8 cellular contexts compared by ENCODE assay signal in genomic region chr2:180980185-180980942, GRCh38. TPM values are rescaled to one million over a fixed set of nuclear protein-coding genes. Genes with fewer than 3 reads are reported as not detected.
A peak's percentile ranks its signal among the peaks of the same experiment; 100 is the strongest.
DNase-seq lines count a peak whose midpoint lies in the region; FAIRE-seq and TF ChIP-seq lines count a peak whose summit lies in the region.

Gene UBE2E3 (plus strand): TSS chr2:180980605. CDS start chr2:180982043, 1,438 bp downstream.

- CTCF ChIA-PET in HEK293T (lab: Yijun Ruan, JAX): interaction anchor here (1.0 to 1.5 kb wide), 2 partner anchors 11 to 13 kb away, joined by 3 to 4 read pairs; no protein-coding TSS in a partner anchor

- peak; percentile 80 for TF ChIP-seq CTCF in GM12872 (IDR thresholded peaks at IDR 0.05; ENCODE audit: insufficient read depth, low read depth, low read length)
- peak; percentile 60 for TF ChIP-seq CTCF in NB4 (IDR thresholded peaks at IDR 0.05; ENCODE audit: low read depth, low read length)
- peak; percentile 31 for TF ChIP-seq CTCF in astrocyte (IDR thresholded peaks at IDR 0.05; ENCODE audit: insufficient read depth, low read depth, low read length)

- H3K4me2 ChIP-seq in astrocyte (ENCODE audit: low read length): peak within 1 kb of the TSS; percentile 89

- H3K36me3 ChIP-seq in astrocyte (ENCODE audit: insufficient read depth, low read length): peaks cover 11% of the 10 kb centered on the region

- H3K9me3 ChIP-seq in astrocyte (ENCODE audit: insufficient read depth, low read depth, low read length): no peaks in the 10 kb centered on the region

- no peaks in the 10 kb centered on the region for H3K27me3 Mint-ChIP-seq in astrocyte (ENCODE audit: low read depth, unreplicated experiment)

- H3K4me3 Mint-ChIP-seq in astrocyte (ENCODE audit: unreplicated experiment): peak within 1 kb of the TSS; percentile 99

- no peak for FAIRE-seq in astrocyte (lab: Jason Lieb, UNC)

- H3K4me1 Mint-ChIP-seq in astrocyte (ENCODE audit: low read depth, unreplicated experiment): peaks cover 17% of the 10 kb centered on the region

- peaks cover 4% of the 10 kb centered on the region for H4K20me1 ChIP-seq in astrocyte (ENCODE audit: insufficient read depth, low read length)

- H3K36me3 Mint-ChIP-seq in astrocyte (ENCODE audit: low read depth, unreplicated experiment): no peaks in the 10 kb centered on the region

- no peaks in the 10 kb centered on the region for H3K9me3 Mint-ChIP-seq in astrocyte (ENCODE audit: unreplicated experiment)

- peak; percentile 55 for TF ChIP-seq POLR2A in NB4 (IDR thresholded peaks at IDR 0.05; ENCODE audit: extremely low read depth, insufficient read length)

- peak; percentile 72 for DNase-seq in HEK293T (ENCODE audit: extremely low spot score)
- DNase-seq in NB4 (ENCODE audit: low read depth): peak; percentile 83
- peak; percentile 53 for DNase-seq in T-helper 22 cell (ENCODE audit: low read depth)
- DNase-seq in astrocyte (ENCODE audit: low read depth): peak; percentile 63
- DNase-seq in hepatic stellate cell (ENCODE audit: low spot score): peak; percentile 76
- DNase-seq in retina: peak; percentile 94
- no peak for DNase-seq in NCI-H1694 treated with DMSO at 0.1 percent for 48 hours (lab: John Stamatoyannopoulos, UW)

- POLR2A ChIA-PET in HEK293T (lab: Yijun Ruan, JAX): interaction anchor here (0.6 to 1.4 kb wide), 7 partner anchors 9 to 855 kb away, joined by 3 to 6 read pairs (median 3); no protein-coding TSS in a partner anchor

- peak within 1 kb of the TSS; percentile 94 for H3K9ac ChIP-seq in astrocyte (ENCODE audit: low read length)

- peaks cover 43% of the 10 kb centered on the region for H3K79me2 ChIP-seq in astrocyte (ENCODE audit: insufficient read depth, low read length)

- no peaks in the 10 kb centered on the region for H3K27me3 ChIP-seq in astrocyte (ENCODE audit: insufficient read depth, low read length)

- peak within 1 kb of the TSS; percentile 84 for H3K4me3 ChIP-seq in NB4 (ENCODE audit: low read depth, low read length)
- H3K4me3 ChIP-seq in astrocyte (ENCODE audit: insufficient read depth, low read depth, low read length): peak within 1 kb of the TSS; percentile 99

- H3K4me1 ChIP-seq in astrocyte (ENCODE audit: insufficient read depth, low read length): peaks cover 27% of the 10 kb centered on the region

- H3K27ac Mint-ChIP-seq in astrocyte (ENCODE audit: unreplicated experiment): peak within 1 kb of the TSS; percentile 98

- peak within 1 kb of the TSS; percentile 77 for H2AFZ ChIP-seq in astrocyte (ENCODE audit: low read depth, low read length)

- peak within 1 kb of the TSS; percentile 89 for H3K27ac ChIP-seq in astrocyte (ENCODE audit: low read depth, low read length)

TF ChIP-seq in HEK293T, 16 proteins besides CTCF, POLR2A, EP300 and RAD21:
- TF ChIP-seq ARNT (IDR thresholded peaks at IDR 0.05) (peak; percentile 43), FOXK2 (IDR thresholded peaks at IDR 0.05) (no peak), PKNOX1 (IDR thresholded peaks at IDR 0.05) (no peak), TARDBP (IDR thresholded peaks at IDR 0.05) (no peak)

RNA-seq across cellular contexts. Expression of gene UBE2E3, which starts in this region (rescaled TPM):
- total RNA-seq in astrocyte: 129 and 140 TPM in 2 replicates
